Comparison of ENCODE assay signal across 21 cellular contexts in the genomic region with DNA sequence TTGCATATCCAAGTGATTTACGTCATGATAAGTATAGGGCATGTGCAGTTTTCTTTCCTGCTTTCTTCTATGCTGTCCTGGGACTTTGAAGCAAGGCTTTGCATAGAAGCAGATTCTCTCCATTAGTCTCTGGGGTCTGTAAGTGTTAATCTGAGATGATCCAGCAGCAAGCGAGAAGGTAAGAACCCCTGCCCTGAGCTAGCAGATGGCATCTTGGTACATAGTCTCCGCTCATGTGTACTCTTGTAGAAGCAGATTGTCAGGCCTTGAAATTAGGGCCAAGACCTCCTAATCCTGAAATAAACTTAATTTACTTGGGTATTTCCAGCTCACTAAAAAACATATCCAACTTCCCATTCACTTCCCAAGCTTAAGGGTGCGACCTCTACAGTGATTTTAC.
"Had no signal": no experiment of that assay in that cellular context is flagged by ENCODE, and none has a peak within 500 bp of the region (broad histone marks: within the 10 kb centered on the region; RNA-seq: fewer than 3 reads in every experiment).

No MANE protein-coding gene starts in this region.

- ATAC-seq: pancreas had no signal

- H3K4me3 Mint-ChIP-seq: activated B cell treated with CpG ODN at 0.5 μM for 24 hours; activated CD4-positive, alpha-beta memory T cell treated with anti-CD3 and anti-CD28 coated beads, Interleukin-2, amount 10 ng/mL, durations not matched to agents 7 days and 5 days; activated naive CD4-positive, alpha-beta T cell treated with anti-CD3 and anti-CD28 coated beads, Interleukin-2, amount 10 ng/mL, durations not matched to agents 7 days and 5 days; brain; memory B cell; nephron progenitor cell; T-helper 1 cell treated with Interleukin-12 subunit alpha and Interleukin-12 subunit beta and Interleukin-4 antibody, amounts not matched to agents 30 μg/mL and 1 μg/mL, for 36 hours had no signal

- H3K36me3 ChIP-seq: pancreas, sigmoid colon, thyroid gland had no signal

- H3K4me1 Mint-ChIP-seq: activated CD4-positive, alpha-beta memory T cell treated with anti-CD3 and anti-CD28 coated beads, Interleukin-2, amount 10 ng/mL, durations not matched to agents 7 days and 5 days; brain; nephron progenitor cell had no signal

- H3K4me1 ChIP-seq: foreskin keratinocyte, pancreas, sigmoid colon, thyroid gland had no signal

- H3K9me3 Mint-ChIP-seq: activated B cell treated with CpG ODN at 0.5 μM for 24 hours; activated CD4-positive, alpha-beta memory T cell treated with anti-CD3 and anti-CD28 coated beads, Interleukin-2, amount 10 ng/mL, durations not matched to agents 7 days and 5 days; activated naive CD4-positive, alpha-beta T cell treated with anti-CD3 and anti-CD28 coated beads, Interleukin-2, amount 10 ng/mL, durations not matched to agents 7 days and 5 days; brain; memory B cell; nephron progenitor cell had no signal

- H3K27me3 Mint-ChIP-seq: activated B cell treated with CpG ODN at 0.5 μM for 24 hours; activated naive CD4-positive, alpha-beta T cell treated with anti-CD3 and anti-CD28 coated beads, Interleukin-2, amount 10 ng/mL, durations not matched to agents 7 days and 5 days; memory B cell had no signal

- H3K9me3 ChIP-seq: pancreas, sigmoid colon, thyroid gland had no signal

- H3K27ac ChIP-seq: foreskin keratinocyte, pancreas, thyroid gland had no signal

- H3K27me3 ChIP-seq: foreskin keratinocyte, pancreas, sigmoid colon, thyroid gland had no signal

- DNase-seq: activated B cell treated with CpG ODN at 0.5 μM for 24 hours; activated CD4-positive, alpha-beta memory T cell treated with anti-CD3 and anti-CD28 coated beads, Interleukin-2, amount 10 ng/mL, durations not matched to agents 7 days and 5 days; activated CD4-positive, alpha-beta T cell treated with anti-CD3 and anti-CD28 coated beads for 4 hours; activated effector memory CD4-positive, alpha-beta T cell treated with anti-CD3 and anti-CD28 coated beads, Interleukin-2, amount 50 U/mL, for 16 hours; activated naive CD4-positive, alpha-beta T cell treated with anti-CD3 and anti-CD28 coated beads, Interleukin-2, amount 10 ng/mL, durations not matched to agents 7 days and 5 days; anterior cingulate cortex; effector memory CD4-positive, alpha-beta T cell; foreskin keratinocyte; hippocampal formation; islet precursor cell; left cardiac atrium; nephron progenitor cell; pancreas; sigmoid colon; stimulated activated CD4-positive, alpha-beta T cell treated with anti-CD3 and anti-CD28 coated beads, Interleukin-4, amount 100 ng/mL, for 24 hours; stimulated activated naive CD4-positive, alpha-beta T cell treated with Interleukin-2 at 50 U/mL for 16 hours; T1000; thyroid gland had no signal

- H3K4me3 ChIP-seq: pancreas, sigmoid colon, thyroid gland had no signal

- H3K36me3 Mint-ChIP-seq: activated naive CD4-positive, alpha-beta T cell treated with anti-CD3 and anti-CD28 coated beads, Interleukin-2, amount 10 ng/mL, durations not matched to agents 7 days and 5 days; brain; memory B cell had no signal

- H3K27ac Mint-ChIP-seq: activated B cell treated with CpG ODN at 0.5 μM for 24 hours; activated CD4-positive, alpha-beta memory T cell treated with anti-CD3 and anti-CD28 coated beads, Interleukin-2, amount 10 ng/mL, durations not matched to agents 7 days and 5 days; activated naive CD4-positive, alpha-beta T cell treated with anti-CD3 and anti-CD28 coated beads, Interleukin-2, amount 10 ng/mL, durations not matched to agents 7 days and 5 days; memory B cell; nephron progenitor cell; T-helper 1 cell treated with Interleukin-12 subunit alpha and Interleukin-12 subunit beta and Interleukin-4 antibody, amounts not matched to agents 30 μg/mL and 1 μg/mL, for 36 hours had no signal
